In genomic region chr5:143824851-143825720, GRCh38 we compare ENCODE assay signal across 8 cellular contexts. TPM values are rescaled to one million over a fixed set of nuclear protein-coding genes. Genes with fewer than 3 reads are reported as not detected.
DNase-seq lines count a peak whose midpoint lies in the region; ATAC-seq and TF ChIP-seq lines count a peak whose summit lies in the region.

No MANE protein-coding gene starts in this region.

- H3K27ac ChIP-seq in BLaER1 (peak overlapping the region; percentile 63), lower lobe of right lung (no peak overlapping the region)

- intact Hi-C loops in lower lobe of right lung (cut with DNase I), result no loop called here

- H3K9ac ChIP-seq in BLaER1, result no peak overlapping the region

- no peaks in the 10 kb centered on the region for H3K36me3 ChIP-seq in BLaER1
- no peaks in the 10 kb centered on the region for H3K36me3 ChIP-seq in lower lobe of right lung

- H3K4me2 ChIP-seq in BLaER1, result peak overlapping the region; percentile 41

- DNase-seq in NCI-H524 (lab: John Stamatoyannopoulos, UW) (peak; percentile 63 to 85), dermis microvascular lymphatic vessel endothelial cell (ENCODE audit: low read depth in 2 of 2) (peak; percentile 68 to 79), lower lobe of right lung (peak; percentile 78)
- DNase-seq in activated CD4-positive, alpha-beta T cell treated with anti-CD3 and anti-CD28 coated beads, Interleukin-2, amount 50 U/mL, for 1 hour, result peak; percentile 85
- peak; percentile 67 for DNase-seq in stimulated activated CD8-positive, alpha-beta memory T cell treated with anti-CD3 and anti-CD28 coated beads, Interleukin-12 subunit alpha, Interleukin-12 subunit beta, amount 100 ng/mL, for 24 hours (ENCODE audit: extremely low read depth)

- H3K9me3 ChIP-seq in BLaER1, result no peaks in the 10 kb centered on the region; the same call in 1 of the 2 replicates
- H3K9me3 ChIP-seq in lower lobe of right lung, result no peaks in the 10 kb centered on the region

- H3K27me3 ChIP-seq in BLaER1 (no peaks in the 10 kb centered on the region), lower lobe of right lung (ENCODE audit: low read depth) (no peaks in the 10 kb centered on the region)

- H3K4me3 ChIP-seq in BLaER1 (no peak overlapping the region), lower lobe of right lung (no peak overlapping the region)

- no peaks in the 10 kb centered on the region for H4K20me1 ChIP-seq in BLaER1

- ATAC-seq in GM19035 (IDR thresholded peaks at IDR 0.05; ENCODE audit: unreplicated experiment), result peak; percentile 63
- ATAC-seq in HG03354 (IDR thresholded peaks at IDR 0.05; ENCODE audit: poor library complexity, severe bottlenecking, unreplicated experiment), result peak; percentile 73
- peak; percentile 94 to 96 for ATAC-seq in lower lobe of right lung

- H3K4me1 ChIP-seq in BLaER1, result peaks cover 60% of the 10 kb centered on the region
- peaks cover 7% of the 10 kb centered on the region for H3K4me1 ChIP-seq in lower lobe of right lung

- TF ChIP-seq CTCF in lower lobe of right lung (IDR thresholded peaks at IDR 0.05), result peak; percentile 96

RNA-seq across cellular contexts. Expression of gene HMHB1, which starts 13.1 kb away (rescaled TPM):
- total RNA-seq in dermis microvascular lymphatic vessel endothelial cell, result not detected in 2 replicates
- total RNA-seq in lower lobe of right lung, result not detected
